ENCODE assay signal across 8 cellular contexts in the genomic region with DNA sequence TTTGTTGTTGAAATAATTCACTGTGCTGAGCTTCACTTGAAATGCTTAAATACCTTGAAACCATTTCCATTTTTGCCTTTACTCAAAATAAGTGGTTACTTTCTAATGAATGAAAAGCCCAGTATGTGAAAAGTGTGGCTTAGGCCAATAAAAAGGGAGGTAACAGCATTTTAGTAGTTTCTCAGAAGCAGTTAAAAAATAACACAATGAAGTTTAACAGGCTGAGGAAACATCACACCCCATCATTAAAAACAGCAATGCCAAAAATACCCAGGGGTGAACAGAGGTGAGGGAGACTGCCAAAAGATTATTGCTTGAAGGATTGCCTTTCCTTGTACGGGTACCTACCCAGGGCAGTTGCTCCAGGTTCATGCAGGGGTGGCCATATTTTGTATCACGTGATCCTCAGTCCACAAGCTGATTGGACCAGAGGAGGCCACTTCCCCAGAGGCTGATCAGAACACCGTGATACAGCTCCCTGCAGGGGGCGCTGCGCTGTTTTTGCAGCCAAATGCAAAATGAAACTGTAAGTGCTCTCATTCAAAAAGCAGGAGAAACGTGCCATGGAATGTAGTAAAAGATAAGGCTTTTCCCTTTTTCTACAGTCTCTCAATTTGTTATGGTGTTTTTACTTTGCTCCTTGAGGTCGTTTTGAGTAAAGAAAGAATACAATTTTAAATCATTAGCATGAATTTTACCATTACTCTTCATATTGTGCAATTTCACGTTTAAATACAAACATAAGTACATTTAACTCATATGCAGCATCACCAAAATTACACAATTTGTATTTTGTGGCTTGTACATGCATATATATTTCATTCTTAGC.
DNase-seq lines count a peak whose midpoint lies in the region; ATAC-seq, FAIRE-seq and TF ChIP-seq lines count a peak whose summit lies in the region.

No MANE protein-coding gene starts in this region.

- H3K4me2 ChIP-seq in neural progenitor cell = no peak overlapping the region

- H3K27me3 ChIP-seq in neural progenitor cell = no peaks in the 10 kb centered on the region
- no peaks in the 10 kb centered on the region for H3K27me3 ChIP-seq in upper lobe of right lung

- TF ChIP-seq CTCF in foreskin fibroblast (IDR thresholded peaks at IDR 0.05; ENCODE audit: low read depth, low read length) (peak; percentile 57), neural progenitor cell (IDR thresholded peaks at IDR 0.05) (peak; percentile 76), upper lobe of right lung (IDR thresholded peaks at IDR 0.05) (peak; percentile 78)

- intact Hi-C loops in upper lobe of right lung (cut with DNase I) = no loop called here

- H2AFZ ChIP-seq in neural progenitor cell (replicated peaks) = no peak overlapping the region

- H3F3A ChIP-seq in neural progenitor cell (ENCODE audit: low read depth) = peaks cover 4% of the 10 kb centered on the region

- H3K4me3 ChIP-seq in foreskin fibroblast (ENCODE audit: low read depth in 1 of 2, low read length in 2 of 2) (no peak overlapping the region), neural progenitor cell (no peak overlapping the region), upper lobe of right lung (peak overlapping the region; percentile 20)

- H3K27ac ChIP-seq in neural progenitor cell (no peak overlapping the region), upper lobe of right lung (no peak overlapping the region)

- no peaks in the 10 kb centered on the region for H3K9me3 ChIP-seq in neural progenitor cell (ENCODE audit: low read depth)
- H3K9me3 ChIP-seq in upper lobe of right lung = no peaks in the 10 kb centered on the region

- no peak for TF ChIP-seq POLR2A in GM12891 (IDR thresholded peaks at IDR 0.05; ENCODE audit: low read depth, low read length)

- H3K79me2 ChIP-seq in neural progenitor cell (ENCODE audit: low read depth) = no peaks in the 10 kb centered on the region

- H3K36me3 Mint-ChIP-seq in neural progenitor cell = no peaks in the 10 kb centered on the region

- ATAC-seq in upper lobe of right lung = peak; percentile 99

- no peak overlapping the region for H3K9ac ChIP-seq in neural progenitor cell

- H4K20me1 ChIP-seq in neural progenitor cell (ENCODE audit: low read depth) = no peaks in the 10 kb centered on the region

- peaks cover 19% of the 10 kb centered on the region for H3K4me1 ChIP-seq in neural progenitor cell
- H3K4me1 ChIP-seq in upper lobe of right lung = peaks cover 6% of the 10 kb centered on the region

- no peak overlapping the region for H3K27ac Mint-ChIP-seq in neural progenitor cell

- no peak for FAIRE-seq in GM12891 (lab: Jason Lieb, UNC)

- DNase-seq in 8988T (peak; percentile 66), GM12891 (ENCODE audit: insufficient read length, low spot score) (peak; percentile 28), NCI-H460 (ENCODE audit: extremely low read depth, low read depth) (peak; percentile 93), foreskin fibroblast (peak; percentile 48 to 77), neural progenitor cell (ENCODE audit: low spot score) (peak; percentile 73), upper lobe of right lung (peak; percentile 91), NCI-H128 (lab: John Stamatoyannopoulos, UW; ENCODE audit: unreplicated experiment) (no peak)
- DNase-seq in activated T-cell treated with anti-CD3 and anti-CD28 coated beads, Interleukin-2, amount 50 U/mL, for 48 hours = peak; percentile 69 to 72

- H3K4me1 Mint-ChIP-seq in neural progenitor cell = peaks cover 28% of the 10 kb centered on the region

- no peaks in the 10 kb centered on the region for H3K36me3 ChIP-seq in neural progenitor cell
- H3K36me3 ChIP-seq in upper lobe of right lung = no peaks in the 10 kb centered on the region

- no peak overlapping the region for H3K4me3 Mint-ChIP-seq in neural progenitor cell

- H3K9me3 Mint-ChIP-seq in neural progenitor cell = peaks cover 7% of the 10 kb centered on the region

- peaks cover 5% of the 10 kb centered on the region for H3K27me3 Mint-ChIP-seq in neural progenitor cell (ENCODE audit: insufficient read depth, low read depth)

TF ChIP-seq in GM12891, 5 proteins besides CTCF, POLR2A, EP300 and RAD21:
- TF ChIP-seq POU2F2 (IDR thresholded peaks at IDR 0.05; ENCODE audit: low read depth, low read length) (no peak), PAX5 (IDR thresholded peaks at IDR 0.05; ENCODE audit: insufficient read depth, low read length, severe bottlenecking) (no peak), SPI1 (IDR thresholded peaks at IDR 0.05; ENCODE audit: low read depth, low read length) (no peak), TAF1 (IDR thresholded peaks at IDR 0.05; ENCODE audit: low read depth, low read length) (no peak), POLR2AphosphoS5 (IDR thresholded peaks at IDR 0.05; ENCODE audit: low read depth, low read length) (no peak)
